11 cellular contexts compared by ENCODE assay signal in genomic region chr19:6519289-6519688, GRCh38. TPM values are rescaled to one million over a fixed set of nuclear protein-coding genes. Genes with fewer than 3 reads are reported as not detected.
DNase-seq lines count a peak whose midpoint lies in the region; ATAC-seq lines count a peak whose summit lies in the region.
"Had no signal": no experiment of that assay in that cellular context is flagged by ENCODE, and none has a peak within 500 bp of the region (broad histone marks: within the 10 kb centered on the region; RNA-seq: fewer than 3 reads in every experiment).

No MANE protein-coding gene starts in this region.

- no peak overlapping the region for H2BK15ac ChIP-seq in mesenchymal stem cell (ENCODE audit: low read depth, poor library complexity, severe bottlenecking)

- H3K23ac ChIP-seq in mesenchymal stem cell (ENCODE audit: low read length in 2 of 2) = no peak overlapping the region

- no peaks in the 10 kb centered on the region for H3K9me3 ChIP-seq in mesenchymal stem cell (ENCODE audit: control insufficient read depth, low read length)
- H3K9me3 ChIP-seq: thoracic aorta had no signal

- ATAC-seq in GM19455 (IDR thresholded peaks at IDR 0.05; ENCODE audit: unreplicated experiment) (no peak), HG02870 (IDR thresholded peaks at IDR 0.05; ENCODE audit: unreplicated experiment) (no peak)

- H4K8ac ChIP-seq in mesenchymal stem cell (ENCODE audit: low read length) = no peak overlapping the region

- no peak overlapping the region for H2BK5ac ChIP-seq in mesenchymal stem cell (ENCODE audit: low read depth, low read length, poor library complexity, severe bottlenecking)

- no peak overlapping the region for H2BK120ac ChIP-seq in mesenchymal stem cell (ENCODE audit: low read depth, low read length)

- H4K91ac ChIP-seq in mesenchymal stem cell (ENCODE audit: low read length) = no peak overlapping the region

- H3K36me3 ChIP-seq in mesenchymal stem cell (ENCODE audit: control insufficient read depth in 1 of 2, insufficient read depth in 2 of 2, low read depth in 1 of 2, low read length in 2 of 2) = no peaks in the 10 kb centered on the region
- H3K36me3 ChIP-seq: thoracic aorta had no signal

- no peak overlapping the region for H3K4me3 ChIP-seq in mesenchymal stem cell (ENCODE audit: insufficient read depth in 1 of 2, low read depth in 1 of 2, low read length in 2 of 2)
- H3K4me3 ChIP-seq: thoracic aorta had no signal

- DNase-seq in Daoy (ENCODE audit: low read depth) (peak; percentile 63), LoVo (ENCODE audit: low spot score) (peak; percentile 78), astrocyte of the hippocampus (ENCODE audit: low read depth, low spot score) (peak; percentile 39), mesenchymal stem cell (no peak), SHP77 treated with DMSO at 0.1 percent for 48 hours (lab: John Stamatoyannopoulos, UW) (no peak)
- DNase-seq: activated naive CD4-positive, alpha-beta T cell treated with anti-CD3 and anti-CD28 coated beads, Interleukin-2, amount 50 U/mL, for 16 hours; glutamatergic neuron; stimulated activated CD4-positive, alpha-beta T cell treated with anti-CD3 and anti-CD28 coated beads, Interleukin-15, amount 100 ng/mL, for 24 hours had no signal

- no peak overlapping the region for H2AFZ ChIP-seq in mesenchymal stem cell (ENCODE audit: low read depth, low read length)

- H3K27ac ChIP-seq in mesenchymal stem cell (ENCODE audit: low read length, poor library complexity, severe bottlenecking) = peak overlapping the region; percentile 57
- H3K27ac ChIP-seq: thoracic aorta had no signal

- no peak overlapping the region for H3K9ac ChIP-seq in mesenchymal stem cell (ENCODE audit: low read length)

- H3K4me1 ChIP-seq in mesenchymal stem cell (ENCODE audit: control insufficient read depth, insufficient read depth, low read depth, low read length) = peaks cover 22% of the 10 kb centered on the region

- no peaks in the 10 kb centered on the region for H3K27me3 ChIP-seq in mesenchymal stem cell (ENCODE audit: control insufficient read depth in 1 of 2, insufficient read depth in 1 of 2, low read length in 2 of 2)

- peaks cover 2% of the 10 kb centered on the region for H3K79me1 ChIP-seq in mesenchymal stem cell (replicated peaks; ENCODE audit: low read length, poor library complexity, severe bottlenecking)

- H3K18ac ChIP-seq in mesenchymal stem cell (ENCODE audit: low read depth in 1 of 2, low read length in 2 of 2) = no peak overlapping the region

- WGBS in mesenchymal stem cell = 100% methylated on average over 1 of the region's 2 CpGs

- no peak overlapping the region for H3K4me2 ChIP-seq in mesenchymal stem cell (ENCODE audit: low read length, poor library complexity, severe bottlenecking)

- no peak overlapping the region for H2BK12ac ChIP-seq in mesenchymal stem cell (ENCODE audit: low read length in 2 of 2)

- H2AK5ac ChIP-seq in mesenchymal stem cell (ENCODE audit: low read length, severe bottlenecking) = no peak overlapping the region

- no peak overlapping the region for H3K14ac ChIP-seq in mesenchymal stem cell (ENCODE audit: low read length in 2 of 2)

- H3K4ac ChIP-seq in mesenchymal stem cell (ENCODE audit: low read depth in 1 of 2, low read length in 2 of 2) = no peak overlapping the region

RNA-seq across cellular contexts. Expression of gene TNFSF9, which starts 11.5 kb away (rescaled TPM):
- total RNA-seq in Daoy (2014; rRNA removed; shearing (Covaris generic)) = 12.0 and 13.8 TPM in 2 replicates
- polyA plus RNA-seq in mesenchymal stem cell (2013, experiment 1 of 2) = 3.2 TPM
- polyA plus RNA-seq in mesenchymal stem cell (2013, experiment 2 of 2) = 3.4 TPM

RNA-seq across cellular contexts. Expression of gene TUBB4A, which starts 17.2 kb away (rescaled TPM):
- total RNA-seq in Daoy (2014; rRNA removed; shearing (Covaris generic)) = 0.17 and 0.65 TPM in 2 replicates
- not detected for polyA plus RNA-seq in mesenchymal stem cell (2013, experiment 1 of 2)
- 0.01 TPM for polyA plus RNA-seq in mesenchymal stem cell (2013, experiment 2 of 2)
- total RNA-seq: thoracic aorta had no signal

RNA-seq across cellular contexts. Expression of gene DENND1C, which starts 37.7 kb away (rescaled TPM):
- not detected in 2 replicates for total RNA-seq in Daoy (2014; rRNA removed; shearing (Covaris generic))
- 0.03 TPM for polyA plus RNA-seq in mesenchymal stem cell (2013, experiment 1 of 2)
- 0.04 TPM for polyA plus RNA-seq in mesenchymal stem cell (2013, experiment 2 of 2)

RNA-seq across cellular contexts. Expression of gene CRB3, which starts 55.2 kb away (rescaled TPM):
- total RNA-seq in Daoy (2014; rRNA removed; shearing (Covaris generic)) = not detected in 2 replicates
- polyA plus RNA-seq in mesenchymal stem cell (2013, experiment 1 of 2) = not detected
- polyA plus RNA-seq in mesenchymal stem cell (2013, experiment 2 of 2) = not detected

RNA-seq across cellular contexts. Expression of gene SLC25A23, which starts 59.7 kb away (rescaled TPM):
- 18.1 and 23.1 TPM in 2 replicates for total RNA-seq in Daoy (2014; rRNA removed; shearing (Covaris generic))
- polyA plus RNA-seq in mesenchymal stem cell (2013, experiment 1 of 2) = 60.2 TPM
- 59.0 TPM for polyA plus RNA-seq in mesenchymal stem cell (2013, experiment 2 of 2)

Comparison
In these comparisons a context has a peak if more than half of its experiments do, and no peak if none do; other contexts are left out.
1. DNase-seq: peak in Daoy (single experiment), LoVo (single experiment) and astrocyte of the hippocampus (single experiment); none in mesenchymal stem cell (single experiment) and SHP77 treated with DMSO at 0.1 percent for 48 hours (single experiment).